Comparison of ENCODE assay signal across 8 cellular contexts in the genomic region with DNA sequence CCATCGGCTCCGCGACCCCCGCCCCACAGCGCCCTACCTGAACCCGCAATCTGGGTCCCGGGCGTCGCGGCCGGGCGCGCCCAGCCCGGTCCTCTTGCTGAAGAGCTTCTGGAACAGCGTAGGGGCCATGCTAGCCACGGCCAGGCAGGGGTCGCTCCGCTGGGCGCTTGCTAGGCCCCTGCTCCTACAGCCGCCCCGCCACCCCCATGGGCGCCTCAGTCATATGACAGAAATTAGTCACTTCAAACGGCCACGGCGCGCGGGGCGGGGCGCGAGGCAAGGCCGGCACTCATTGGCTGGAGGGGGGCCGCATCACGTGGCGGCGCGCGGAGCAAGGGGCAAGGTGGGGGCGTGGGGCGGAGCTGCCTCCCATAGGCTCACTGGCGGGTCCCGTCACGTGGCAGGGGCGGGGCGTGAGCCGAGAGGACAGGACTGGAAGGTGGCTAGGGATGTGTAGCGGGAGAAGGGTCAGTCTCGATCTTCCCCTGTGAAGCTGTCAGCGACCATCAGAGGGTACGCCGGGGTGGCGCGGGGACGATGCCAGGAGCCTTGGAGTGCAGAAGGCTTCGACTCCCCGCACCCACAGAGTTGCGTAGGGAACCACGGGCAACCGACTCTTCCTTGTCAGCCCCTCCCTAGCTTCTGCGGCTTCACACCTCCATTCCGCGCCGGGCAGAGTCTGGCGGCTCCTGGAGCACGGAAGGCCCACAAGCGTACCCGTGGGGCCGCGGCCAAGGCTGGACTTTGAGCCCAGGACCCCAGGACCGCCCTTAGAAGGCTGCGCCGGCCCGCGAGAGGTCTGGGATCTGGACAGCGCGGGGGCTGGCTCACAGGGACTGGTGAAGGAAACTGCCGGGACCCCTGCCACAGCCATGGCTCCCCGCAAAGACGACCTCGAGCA. TPM values are rescaled to one million over a fixed set of nuclear protein-coding genes. Genes with fewer than 3 reads are reported as not detected.
DNase-seq lines count a peak whose midpoint lies in the region; ATAC-seq and TF ChIP-seq lines count a peak whose summit lies in the region.

TSS of gene FNIP1 (minus strand) at position 225 of the 901 bp plus-strand sequence. CDS start at position 129, 96 bp downstream.

- H3K36me3 Mint-ChIP-seq in activated CD4-positive, alpha-beta memory T cell treated with anti-CD3 and anti-CD28 coated beads for 36 hours = peaks cover 6% of the 10 kb centered on the region

- peak; percentile 91 for ATAC-seq in GM19438 (IDR thresholded peaks at IDR 0.05; ENCODE audit: low read depth, unreplicated experiment)
- ATAC-seq in HG03575 (IDR thresholded peaks at IDR 0.05; ENCODE audit: extremely low read depth, insufficient number of reproducible peaks, low FRiP score, unreplicated experiment) = peak; percentile 63

- DNase-seq in CD1c-positive myeloid dendritic cell (ENCODE audit: extremely low spot score) (peak; percentile 99), NCI-H82 treated with DMSO at 0.1 percent for 48 hours (lab: John Stamatoyannopoulos, UW; ENCODE audit: unreplicated experiment) (peak; percentile 81), dorsolateral prefrontal cortex (peak; percentile 99 to 100 (median 100)), lower leg skin (ENCODE audit: low spot score in 2 of 2) (peak; percentile 100)
- DNase-seq in activated CD4-positive, alpha-beta memory T cell treated with anti-CD3 and anti-CD28 coated beads for 36 hours = peak; percentile 99
- DNase-seq in stimulated activated CD4-positive, alpha-beta T cell treated with anti-CD3 and anti-CD28 coated beads, Interleukin-4, amount 100 ng/mL, for 48 hours (ENCODE audit: low read depth in 2 of 2) = peak; percentile 98 to 99

- peak in 21 of 56 donors; percentile 8 to 46 (median 21) for TF ChIP-seq CTCF in dorsolateral prefrontal cortex (IDR thresholded peaks at IDR 0.05 in 54 of 56, conservative IDR thresholded peaks at IDR 0.05 in 2 of 56; ENCODE audit: low read depth in 1 of 56, partially characterized antibody in 56 of 56)
- no peak for TF ChIP-seq CTCF in lower leg skin (IDR thresholded peaks at IDR 0.05)

- peak within 1 kb of the TSS; percentile 84 for H3K27ac Mint-ChIP-seq in activated CD4-positive, alpha-beta memory T cell treated with anti-CD3 and anti-CD28 coated beads for 36 hours

- H3K27me3 ChIP-seq in dorsolateral prefrontal cortex = no peaks in the 10 kb centered on the region

- POLR2A ChIA-PET in activated CD4-positive, alpha-beta memory T cell treated with anti-CD3 and anti-CD28 coated beads for 36 hours (lab: Charles Lee) = interaction anchor here (0.7 to 1.3 kb wide), 5 partner anchors 159 to 222 kb away, joined by 3 to 4 read pairs (median 3); no protein-coding TSS in a partner anchor

- 1% methylated on average over 51 to 77 of the region's 79 CpGs for WGBS in lower leg skin, 2 donors

- CTCF ChIA-PET in activated CD4-positive, alpha-beta memory T cell treated with anti-CD3 and anti-CD28 coated beads for 36 hours (lab: Charles Lee) = interaction anchor here (0.7 to 2.8 kb wide), 6 partner anchors 15 to 374 kb away, joined by 3 to 9 read pairs (median 3); no protein-coding TSS in a partner anchor

- peak in 1 of 2 donors; percentile 96 for TF ChIP-seq POLR2A in lower leg skin (IDR thresholded peaks at IDR 0.05)

- H3K4me3 ChIP-seq in dorsolateral prefrontal cortex (peak within 1 kb of the TSS; percentile 68 to 100 (median 97)), lower leg skin (ENCODE audit: low read depth, poor library complexity, severe bottlenecking) (peak within 1 kb of the TSS; percentile 89)

- H3K4me1 Mint-ChIP-seq in activated CD4-positive, alpha-beta memory T cell treated with anti-CD3 and anti-CD28 coated beads for 36 hours (ENCODE audit: low read depth) = peaks cover 33% of the 10 kb centered on the region

- H3K4me3 Mint-ChIP-seq in activated CD4-positive, alpha-beta memory T cell treated with anti-CD3 and anti-CD28 coated beads for 36 hours = peak within 1 kb of the TSS; percentile 97

- no peaks in the 10 kb centered on the region for H3K9me3 Mint-ChIP-seq in activated CD4-positive, alpha-beta memory T cell treated with anti-CD3 and anti-CD28 coated beads for 36 hours

- peak within 1 kb of the TSS; percentile 95 to 100 (median 99) for H3K27ac ChIP-seq in dorsolateral prefrontal cortex

- intact Hi-C loops in activated CD4-positive, alpha-beta memory T cell treated with anti-CD3 and anti-CD28 coated beads for 36 hours (cut with micrococcal nuclease) = loop anchor here (1.0 to 5.0 kb wide), 7 partner anchors 50 to 265 kb away; partner anchors contain the start of genes IL3 and RAPGEF6
- intact Hi-C loops in dorsolateral prefrontal cortex (cut with DNase I) = loop anchor here (2.0 to 10.0 kb wide), 6 partner anchors 24 to 210 kb away; partner anchors contain the start of gene RAPGEF6 (in 2 of the 2)
- intact Hi-C loops in lower leg skin (cut with DNase I; ENCODE audit: low total_unique reads) = no loop called here

- H3K27me3 Mint-ChIP-seq in activated CD4-positive, alpha-beta memory T cell treated with anti-CD3 and anti-CD28 coated beads for 36 hours = no peaks in the 10 kb centered on the region

RNA-seq across cellular contexts. Expression of gene FNIP1, which starts in this region (rescaled TPM):
- 10 to 100 TPM; 14.0 to 15.9 TPM for total RNA-seq in activated CD4-positive, alpha-beta memory T cell treated with anti-CD3 and anti-CD28 coated beads for 36 hours
- total RNA-seq in dorsolateral prefrontal cortex (10 to 100 TPM; 40.0 to 84.5 (median 54.3) TPM), lower leg skin (10 to 100 TPM; 31.3 to 48.1 (median 36.2) TPM)

Comparison
In these comparisons a context has a peak if more than half of its experiments do, and no peak if none do; other contexts are left out.
1. Peak in every context shown above with its lines: DNase-seq, ATAC-seq, H3K4me3 ChIP-seq and H3K27ac ChIP-seq.